ENCODE assay signal across 16 cellular contexts in the genomic region with DNA sequence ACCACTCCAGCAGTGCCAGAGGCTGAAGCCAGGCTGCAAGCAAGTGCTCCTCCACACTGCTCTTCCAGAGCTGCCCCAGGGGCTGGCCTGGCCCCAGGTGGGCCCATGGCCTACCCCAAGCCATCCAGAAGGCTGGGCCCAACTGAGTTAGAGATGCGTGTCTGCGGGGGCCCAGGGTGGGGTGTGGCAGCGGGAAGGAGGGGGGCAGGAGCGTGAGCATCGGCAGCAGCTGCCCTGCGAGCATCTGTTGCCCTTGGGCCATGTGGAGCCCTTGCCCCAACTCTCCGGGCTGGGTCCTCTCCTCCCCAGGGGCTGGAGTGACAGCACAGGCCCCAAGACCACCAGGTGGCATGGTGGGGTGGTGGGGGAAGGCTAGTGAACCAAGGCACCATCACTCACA. TPM values are rescaled to one million over a fixed set of nuclear protein-coding genes. Genes with fewer than 3 reads are reported as not detected.
DNase-seq lines count a peak whose midpoint lies in the region; ATAC-seq, FAIRE-seq and TF ChIP-seq lines count a peak whose summit lies in the region.
"Had no signal": no experiment of that assay in that cellular context is flagged by ENCODE, and none has a peak within 500 bp of the region (broad histone marks: within the 10 kb centered on the region; RNA-seq: fewer than 3 reads in every experiment).

No MANE protein-coding gene starts in this region.

- no peak overlapping the region for H3K14ac ChIP-seq in trophoblast cell (ENCODE audit: low read length)

- ATAC-seq in Right ventricle myocardium inferior (no peak), left cardiac atrium (no peak), GM18498 (IDR thresholded peaks at IDR 0.05; ENCODE audit: unreplicated experiment) (no peak), GM19452 (IDR thresholded peaks at IDR 0.05; ENCODE audit: unreplicated experiment) (no peak)
- ATAC-seq: GM23338, PC-3 had no signal

- no peak overlapping the region for H4K12ac ChIP-seq in trophoblast cell (ENCODE audit: low read depth, low read length)

- BruUV-seq in endothelial cell of umbilical vein (replicated peaks; lab: Mats Ljungman, UMichigan): no TSS peak

- H3K4me2 ChIP-seq in endothelial cell of umbilical vein (ENCODE audit: insufficient read depth, low read length) (no peak overlapping the region), trophoblast cell (ENCODE audit: low read length) (no peak overlapping the region)
- H3K4me2 ChIP-seq: GM23338 had no signal

- TF ChIP-seq CTCF in endothelial cell of umbilical vein (IDR thresholded peaks at IDR 0.05; ENCODE audit: extremely low read depth in 1 of 2, insufficient read depth in 1 of 2, low read depth in 1 of 2, low read length in 2 of 2): no peak

- H2AFZ ChIP-seq in endothelial cell of umbilical vein (ENCODE audit: low read depth, low read length): no peak overlapping the region
- H2AFZ ChIP-seq in trophoblast cell (ENCODE audit: insufficient read depth, low read length, poor library complexity): no peak overlapping the region
- H2AFZ ChIP-seq: GM23338 had no signal

- POLR2A ChIA-PET in endothelial cell of umbilical vein (lab: Charles Lee): no interaction called here

- no peak overlapping the region for H2AK5ac ChIP-seq in trophoblast cell (ENCODE audit: low read length)

- intact Hi-C loops in Right ventricle myocardium inferior (cut with DNase I) (no loop called here), left cardiac atrium (cut with DNase I) (no loop called here), endothelial cell of umbilical vein (cut with micrococcal nuclease) (no loop called here)

- TF ChIP-seq POLR2A in endothelial cell of umbilical vein (IDR thresholded peaks at IDR 0.05; ENCODE audit: low read depth, low read length): no peak

- no peaks in the 10 kb centered on the region for H3K79me2 ChIP-seq in endothelial cell of umbilical vein (ENCODE audit: control insufficient read depth, insufficient read depth, low read length)
- peaks cover 6% of the 10 kb centered on the region for H3K79me2 ChIP-seq in trophoblast cell (ENCODE audit: control insufficient read depth, insufficient read depth, low read length, poor library complexity)

- no peak overlapping the region for H2BK12ac ChIP-seq in trophoblast cell (ENCODE audit: low read length)

- H2BK5ac ChIP-seq in trophoblast cell (ENCODE audit: low read depth, low read length, poor library complexity): no peak overlapping the region

- H3K27ac ChIP-seq in endothelial cell of umbilical vein (ENCODE audit: insufficient read depth, low read depth, low read length): no peak overlapping the region
- H3K27ac ChIP-seq in trophoblast cell (ENCODE audit: low read depth, low read length): no peak overlapping the region
- H3K27ac ChIP-seq: HL-60 had no signal

- dilution Hi-C loops in endothelial cell of umbilical vein (cut with MboI; ENCODE audit: extremely low pct_ligation_motif_present, low sequenced_read_pairs): no loop called here

- no peak overlapping the region for H3K18ac ChIP-seq in trophoblast cell (ENCODE audit: low read length)

- no peak overlapping the region for H2BK120ac ChIP-seq in trophoblast cell (ENCODE audit: insufficient read depth, low read length, poor library complexity)

- H3K27me3 ChIP-seq in endothelial cell of umbilical vein (ENCODE audit: control insufficient read depth in 2 of 2, insufficient read depth in 2 of 2, low read length in 2 of 2) (no peaks in the 10 kb centered on the region), trophoblast cell (ENCODE audit: insufficient read depth, low read length) (no peaks in the 10 kb centered on the region)

- CTCF ChIA-PET in endothelial cell of umbilical vein (lab: Charles Lee): no interaction called here

- no peaks in the 10 kb centered on the region for H3K9me1 ChIP-seq in endothelial cell of umbilical vein (replicated peaks; ENCODE audit: control insufficient read depth, extremely low read depth, insufficient read depth, low read length)

- no peak overlapping the region for H3K4ac ChIP-seq in trophoblast cell (ENCODE audit: low read depth, low read length)

- in situ Hi-C loops in KBM-7 (cut with MboI; ENCODE audit: low pct_unique_long_range_greater_than_20kb, low sequenced_read_pairs): no loop called here

- FAIRE-seq in endothelial cell of umbilical vein (lab: Jason Lieb, UNC): no peak
- FAIRE-seq: D721Med had no signal

- DNase-seq in Right ventricle myocardium inferior (ENCODE audit: missing footprints) (peak; percentile 60), left cardiac atrium (no peak), endothelial cell of umbilical vein (ENCODE audit: low read depth, low spot score) (no peak), trophoblast cell (no peak), KBM-7 (no peak), SHP77 (lab: John Stamatoyannopoulos, UW) (no peak)
- DNase-seq: HFFc6, NCI-H146, NCI-H2227 treated with DMSO at 0.1 percent for 48 hours, NCI-H526, PC-3 had no signal

- no peak overlapping the region for H3K23ac ChIP-seq in trophoblast cell (ENCODE audit: low read length)

- no peak overlapping the region for H3K9ac ChIP-seq in endothelial cell of umbilical vein (replicated peaks; ENCODE audit: extremely low read depth, insufficient read depth, low read length)
- H3K9ac ChIP-seq in trophoblast cell (ENCODE audit: low read length): no peak overlapping the region

- peaks cover 28% of the 10 kb centered on the region for H3K79me1 ChIP-seq in trophoblast cell (ENCODE audit: low read length)

- H3K9me3 ChIP-seq in endothelial cell of umbilical vein (replicated peaks; ENCODE audit: control insufficient read depth, insufficient read depth, low read length): no peaks in the 10 kb centered on the region
- H3K9me3 ChIP-seq in trophoblast cell (ENCODE audit: insufficient read depth, low read depth, low read length): no peaks in the 10 kb centered on the region

- H3K36me3 ChIP-seq in endothelial cell of umbilical vein (ENCODE audit: control insufficient read depth in 2 of 2, extremely low read depth in 1 of 2, insufficient read depth in 2 of 2, low read length in 2 of 2): peaks cover 0 to 4% of the 10 kb centered on the region in 2 experiments
- peaks cover 15 to 17% of the 10 kb centered on the region in 2 experiments for H3K36me3 ChIP-seq in trophoblast cell (ENCODE audit: control insufficient read depth in 1 of 2, insufficient read depth in 2 of 2, low read length in 2 of 2)

- H4K91ac ChIP-seq in trophoblast cell (ENCODE audit: low read depth, low read length): no peak overlapping the region

- no peak overlapping the region for H3K4me3 ChIP-seq in endothelial cell of umbilical vein (replicated peaks in 1 of 3; ENCODE audit: insufficient read depth in 1 of 3, low read depth in 1 of 3, low read length in 3 of 3)
- peak overlapping the region; percentile 42 for H3K4me3 ChIP-seq in trophoblast cell (ENCODE audit: low read depth, low read length)
- H3K4me3 ChIP-seq: GM23338 had no signal

- no peaks in the 10 kb centered on the region for H4K20me1 ChIP-seq in endothelial cell of umbilical vein (replicated peaks; ENCODE audit: control insufficient read depth, extremely low read depth, insufficient read depth, low read length)

- H3K4me1 ChIP-seq in endothelial cell of umbilical vein (ENCODE audit: control insufficient read depth, extremely low read depth, insufficient read depth, low read length) (peaks cover 22% of the 10 kb centered on the region), trophoblast cell (ENCODE audit: control insufficient read depth in 1 of 2, insufficient read depth in 2 of 2, low read length in 2 of 2) (peaks cover 25 to 27% of the 10 kb centered on the region in 2 experiments)

- WGBS in trophoblast cell (ENCODE audit: extremely low coverage, insufficient coverage, insufficient read length): no CpG with 5 or more reads among the region's 7 CpGs

- no peak overlapping the region for H4K8ac ChIP-seq in trophoblast cell (ENCODE audit: low read depth, low read length)

TF ChIP-seq in endothelial cell of umbilical vein, 7 proteins besides CTCF, POLR2A, EP300 and RAD21:
- TF ChIP-seq JUN (IDR thresholded peaks at IDR 0.05; ENCODE audit: borderline replicate concordance, insufficient read depth, insufficient read length, low read depth): no peak
- no peak for TF ChIP-seq MYC (IDR thresholded peaks at IDR 0.05; ENCODE audit: low read depth, low read length)
- peak; percentile 10 for TF ChIP-seq POLR2AphosphoS5 (IDR thresholded peaks at IDR 0.05; ENCODE audit: insufficient read depth, low read depth, low read length)
- TF ChIP-seq EZH2 (IDR thresholded peaks at IDR 0.05; ENCODE audit: borderline replicate concordance, low read depth, low read length, severe bottlenecking): no peak
TF ChIP-seq in endothelial cell of umbilical vein: peak in this region for 1.

RNA-seq across cellular contexts. Expression of gene SREBF1, which starts 7.3 kb away (rescaled TPM):
- total RNA-seq in Right ventricle myocardium inferior: 18.9 TPM
- total RNA-seq in left cardiac atrium: 10 to 100 TPM; 28.7 to 56.9 TPM
- 109 and 117 TPM in 2 replicates for total RNA-seq in endothelial cell of umbilical vein
- 50.4 and 66.3 TPM in 2 replicates for polyA plus RNA-seq in endothelial cell of umbilical vein
- 22.4 and 31.8 TPM in 2 replicates for polyA plus RNA-seq in endothelial cell of umbilical vein (2011; cell fraction: cytosol; rRNA removed)
- polyA plus RNA-seq in endothelial cell of umbilical vein (2011; cell fraction: nucleus; rRNA removed): 139 and 174 TPM in 2 replicates
- 64.9 and 76.2 TPM in 2 replicates for polyA plus RNA-seq in endothelial cell of umbilical vein (2012)
- 51.5 and 65.4 TPM in 2 replicates for polyA minus RNA-seq in endothelial cell of umbilical vein
- polyA minus RNA-seq in endothelial cell of umbilical vein (2011; cell fraction: cytosol; rRNA and poly(A)+ RNA removed): 114 TPM
- polyA minus RNA-seq in endothelial cell of umbilical vein (2011; cell fraction: nucleus; rRNA and poly(A)+ RNA removed): 78.3 and 98.8 TPM in 2 replicates
- 95.5 and 107 TPM in 2 replicates for polyA plus RNA-seq in trophoblast cell (2013)
